ENCODE assay signal across 7 cellular contexts in the genomic region with DNA sequence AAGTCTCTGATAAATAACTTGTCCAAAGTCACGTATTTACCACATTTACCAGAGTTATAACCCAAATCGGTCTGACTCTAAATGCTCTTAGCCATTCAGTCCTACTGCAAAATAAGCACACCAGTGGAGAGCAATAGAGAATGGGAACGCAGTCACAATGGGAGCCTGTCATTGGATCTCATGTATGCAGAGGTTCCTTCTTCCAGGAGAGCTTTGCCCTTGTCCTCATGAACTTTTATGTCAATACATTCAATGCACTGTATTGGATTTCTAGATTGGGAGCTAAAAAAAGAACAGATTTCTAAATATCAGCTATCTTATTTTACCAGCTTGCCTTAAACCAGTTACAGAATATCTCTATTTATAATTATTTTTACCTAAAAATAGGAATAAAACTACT.
"Had no signal": no experiment of that assay in that cellular context is flagged by ENCODE, and none has a peak within 500 bp of the region (broad histone marks: within the 10 kb centered on the region; RNA-seq: fewer than 3 reads in every experiment).

No MANE protein-coding gene starts in this region.

- H3K4me3 ChIP-seq: K562 had no signal

- DNase-seq: IMR-90, KBM-7, KG1 had no signal

- FAIRE-seq: HTR-8/SVneo, K562 had no signal

- ATAC-seq: K562 had no signal

- H3K9ac ChIP-seq: KMS-11 had no signal

- H3K27ac ChIP-seq: HL-60, KMS-11 had no signal

- H3K4me2 ChIP-seq: KMS-11 had no signal
